ENCODE assay signal across 8 cellular contexts in genomic region chr14:101962503-101962874, GRCh38. TPM values are rescaled to one million over a fixed set of nuclear protein-coding genes. Genes with fewer than 3 reads are reported as not detected.
DNase-seq lines count a peak whose midpoint lies in the region; ATAC-seq and TF ChIP-seq lines count a peak whose summit lies in the region.

No MANE protein-coding gene starts in this region.

- peaks cover 7% of the 10 kb centered on the region for H3K79me1 ChIP-seq in trophoblast cell (ENCODE audit: low read length)

- peaks cover 3 to 15% of the 10 kb centered on the region in 2 experiments for H3K4me1 ChIP-seq in trophoblast cell (ENCODE audit: control insufficient read depth in 1 of 2, insufficient read depth in 2 of 2, low read length in 2 of 2)

- H4K91ac ChIP-seq in trophoblast cell (ENCODE audit: low read depth, low read length) = no peak overlapping the region

- H3K4me3 ChIP-seq in epithelial cell of esophagus (ENCODE audit: low read length) = no peak overlapping the region
- no peak overlapping the region for H3K4me3 ChIP-seq in trophoblast cell (ENCODE audit: low read depth, low read length)

- no peak overlapping the region for H3K4me2 ChIP-seq in trophoblast cell (ENCODE audit: low read length)

- no peaks in the 10 kb centered on the region for H3K27me3 ChIP-seq in trophoblast cell (ENCODE audit: insufficient read depth, low read length)

- no peak overlapping the region for H3K14ac ChIP-seq in trophoblast cell (ENCODE audit: low read length)

- H4K8ac ChIP-seq in trophoblast cell (ENCODE audit: low read depth, low read length) = no peak overlapping the region

- peak; percentile 97 for DNase-seq in ELR (ENCODE audit: low read depth)
- peak; percentile 99 for DNase-seq in NCI-H524 (lab: John Stamatoyannopoulos, UW)
- peak; percentile 86 for DNase-seq in epithelial cell of esophagus (ENCODE audit: low read depth)
- DNase-seq in trophoblast cell = peak; percentile 83

- ATAC-seq in HG02588 (IDR thresholded peaks at IDR 0.05; ENCODE audit: unreplicated experiment) = no peak
- no peak for ATAC-seq in GM18520 (IDR thresholded peaks at IDR 0.05; ENCODE audit: unreplicated experiment)
- no peak for ATAC-seq in GM21526 (IDR thresholded peaks at IDR 0.05; ENCODE audit: low FRiP score, unreplicated experiment)
- ATAC-seq in HG02623 (IDR thresholded peaks at IDR 0.05; ENCODE audit: unreplicated experiment) = no peak

- no peak overlapping the region for H2BK120ac ChIP-seq in trophoblast cell (ENCODE audit: insufficient read depth, low read length, poor library complexity)

- no CpG with 5 or more reads among the region's 5 CpGs for WGBS in trophoblast cell (ENCODE audit: extremely low coverage, insufficient coverage, insufficient read length)

- H2BK5ac ChIP-seq in trophoblast cell (ENCODE audit: low read depth, low read length, poor library complexity) = no peak overlapping the region

- no peak overlapping the region for H2BK12ac ChIP-seq in trophoblast cell (ENCODE audit: low read length)

- H3K27ac ChIP-seq in trophoblast cell (ENCODE audit: low read depth, low read length) = peak overlapping the region; percentile 32

- no peak for TF ChIP-seq CTCF in epithelial cell of esophagus (IDR thresholded peaks at IDR 0.05; ENCODE audit: insufficient read depth, low read depth, low read length, missing control alignments)

- no peak overlapping the region for H3K9ac ChIP-seq in trophoblast cell (ENCODE audit: low read length)

- H3K36me3 ChIP-seq in trophoblast cell (ENCODE audit: control insufficient read depth in 1 of 2, insufficient read depth in 2 of 2, low read length in 2 of 2) = no peaks in the 10 kb centered on the region

- H3K79me2 ChIP-seq in trophoblast cell (ENCODE audit: control insufficient read depth, insufficient read depth, low read length, poor library complexity) = peaks cover 12% of the 10 kb centered on the region

- H2AFZ ChIP-seq in trophoblast cell (ENCODE audit: insufficient read depth, low read length, poor library complexity) = no peak overlapping the region

- no peak overlapping the region for H3K18ac ChIP-seq in trophoblast cell (ENCODE audit: low read length)

- H2AK5ac ChIP-seq in trophoblast cell (ENCODE audit: low read length) = no peak overlapping the region

- H3K4ac ChIP-seq in trophoblast cell (ENCODE audit: low read depth, low read length) = no peak overlapping the region

- no peak overlapping the region for H3K23ac ChIP-seq in trophoblast cell (ENCODE audit: low read length)

- no peaks in the 10 kb centered on the region for H3K9me3 ChIP-seq in trophoblast cell (ENCODE audit: insufficient read depth, low read depth, low read length)

- H4K12ac ChIP-seq in trophoblast cell (ENCODE audit: low read depth, low read length) = no peak overlapping the region

RNA-seq across cellular contexts. Expression of gene DYNC1H1, which starts 1.9 kb away (rescaled TPM):
- polyA plus RNA-seq in trophoblast cell (2013) = 105 and 109 TPM in 2 replicates
